Comparison of ENCODE assay signal across 1 cellular context in the genomic region with DNA sequence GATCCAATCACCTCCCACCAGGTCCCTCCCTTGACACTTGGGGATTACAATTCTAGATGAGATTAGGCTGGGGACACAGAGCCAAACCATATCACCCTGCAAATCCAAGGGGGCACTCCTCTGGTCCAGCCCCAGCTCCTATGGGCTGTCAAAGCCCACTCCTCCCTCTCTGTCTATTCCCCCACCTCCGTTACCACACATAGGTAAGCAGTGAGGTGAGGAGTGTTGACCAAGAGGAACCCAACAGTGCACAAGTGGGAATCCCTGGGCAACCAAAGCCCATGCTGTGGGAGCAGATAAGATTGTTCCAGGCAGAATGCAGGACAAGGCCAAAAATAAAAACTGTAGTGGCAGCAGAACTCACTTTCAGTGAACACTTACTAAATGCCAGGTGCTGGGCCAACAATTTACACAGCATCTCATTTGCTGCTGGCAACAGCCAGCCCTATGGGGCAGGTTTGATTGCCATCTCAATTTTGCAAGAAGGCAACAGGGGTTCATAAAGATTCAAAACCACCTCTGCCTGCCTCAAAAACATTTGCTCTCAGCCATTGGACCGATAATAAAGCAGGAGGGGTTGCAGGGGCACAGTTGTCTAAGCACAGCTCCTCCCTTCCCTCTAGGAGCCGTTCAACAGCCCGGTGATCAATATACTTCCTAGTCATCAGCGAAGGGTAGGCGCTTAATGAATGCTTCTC.
TF ChIP-seq lines count a peak whose summit lies in the region.

No MANE protein-coding gene starts in this region.

TF ChIP-seq in IMR-90, 13 proteins besides CTCF, POLR2A, EP300 and RAD21:
- TF ChIP-seq, protein P1, sequence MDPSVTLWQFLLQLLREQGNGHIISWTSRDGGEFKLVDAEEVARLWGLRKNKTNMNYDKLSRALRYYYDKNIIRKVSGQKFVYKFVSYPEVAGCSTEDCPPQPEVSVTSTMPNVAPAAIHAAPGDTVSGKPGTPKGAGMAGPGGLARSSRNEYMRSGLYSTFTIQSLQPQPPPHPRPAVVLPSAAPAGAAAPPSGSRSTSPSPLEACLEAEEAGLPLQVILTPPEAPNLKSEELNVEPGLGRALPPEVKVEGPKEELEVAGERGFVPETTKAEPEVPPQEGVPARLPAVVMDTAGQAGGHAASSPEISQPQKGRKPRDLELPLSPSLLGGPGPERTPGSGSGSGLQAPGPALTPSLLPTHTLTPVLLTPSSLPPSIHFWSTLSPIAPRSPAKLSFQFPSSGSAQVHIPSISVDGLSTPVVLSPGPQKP (IDR thresholded peaks at IDR 0.05; ENCODE audit: borderline replicate concordance, low read depth, low read length) = no peak
- TF ChIP-seq NFE2L2 (IDR thresholded peaks at IDR 0.05; ENCODE audit: low read depth, low read length) = no peak
TF ChIP-seq in IMR-90: peak in this region for 0.
